In genomic region chr5:151592855-151593408, GRCh38 we compare ENCODE assay signal across 12 cellular contexts. TPM values are rescaled to one million over a fixed set of nuclear protein-coding genes. Genes with fewer than 3 reads are reported as not detected.
A peak's percentile ranks its signal among the peaks of the same experiment; 100 is the strongest.
DNase-seq lines count a peak whose midpoint lies in the region; ATAC-seq and TF ChIP-seq lines count a peak whose summit lies in the region.
"Had no signal": no experiment of that assay in that cellular context is flagged by ENCODE, and none has a peak within 500 bp of the region (broad histone marks: within the 10 kb centered on the region; RNA-seq: fewer than 3 reads in every experiment).

No MANE protein-coding gene starts in this region.

- no peaks in the 10 kb centered on the region for H3F3A ChIP-seq in GM23248 (ENCODE audit: insufficient read depth)

- no peaks in the 10 kb centered on the region for H3K36me3 Mint-ChIP-seq in chondrocyte (ENCODE audit: low read depth)
- H3K36me3 Mint-ChIP-seq: stimulated activated effector memory CD8-positive, alpha-beta T cell treated with anti-CD3 and anti-CD28 coated beads, Interleukin-12 subunit alpha, Interleukin-12 subunit beta, amount 100 ng/mL, for 72 hours had no signal

- H3K27ac Mint-ChIP-seq in chondrocyte (ENCODE audit: unreplicated experiment) = peak overlapping the region; percentile 12
- H3K27ac Mint-ChIP-seq: activated CD8-positive, alpha-beta T cell treated with anti-CD3 and anti-CD28 coated beads for 36 hours; stimulated activated effector memory CD8-positive, alpha-beta T cell treated with anti-CD3 and anti-CD28 coated beads, Interleukin-12 subunit alpha, Interleukin-12 subunit beta, amount 100 ng/mL, for 72 hours had no signal

- peaks cover 63% of the 10 kb centered on the region for H3K4me1 Mint-ChIP-seq in chondrocyte (ENCODE audit: low read depth)
- H3K4me1 Mint-ChIP-seq: stimulated activated effector memory CD8-positive, alpha-beta T cell treated with anti-CD3 and anti-CD28 coated beads, Interleukin-12 subunit alpha, Interleukin-12 subunit beta, amount 100 ng/mL, for 72 hours had no signal

- H2AFZ ChIP-seq in GM23248 = no peak overlapping the region

- H3K36me3 ChIP-seq in GM23248 (ENCODE audit: low read depth) = no peaks in the 10 kb centered on the region

- no peak overlapping the region for H3K4me2 ChIP-seq in GM23248 (ENCODE audit: unreplicated experiment)

- H3K4me1 ChIP-seq in right cardiac atrium (ENCODE audit: control insufficient read depth, insufficient read depth, low read length) (no peaks in the 10 kb centered on the region), GM23248 (ENCODE audit: insufficient read depth) (no peaks in the 10 kb centered on the region)

- intact Hi-C loops in cardiac septum (cut with DNase I) (no loop called here), right cardiac atrium (cut with DNase I) (no loop called here)

- no peak for TF ChIP-seq CTCF in chondrocyte (IDR thresholded peaks at IDR 0.05)

- H3K27ac ChIP-seq in right cardiac atrium (ENCODE audit: low read length) = no peak overlapping the region
- H3K27ac ChIP-seq in GM23248 = no peak overlapping the region

- no peak for ATAC-seq in right cardiac atrium
- ATAC-seq in HG02840 (IDR thresholded peaks at IDR 0.05; ENCODE audit: low FRiP score, unreplicated experiment) = peak; percentile 73
- no peak for ATAC-seq in GM19452 (IDR thresholded peaks at IDR 0.05; ENCODE audit: unreplicated experiment)
- no peak for ATAC-seq in HG03521 (IDR thresholded peaks at IDR 0.05; ENCODE audit: unreplicated experiment)
- ATAC-seq: activated CD8-positive, alpha-beta T cell treated with anti-CD3 and anti-CD28 coated beads for 36 hours; stimulated activated effector memory CD8-positive, alpha-beta T cell treated with anti-CD3 and anti-CD28 coated beads, Interleukin-12 subunit alpha, Interleukin-12 subunit beta, amount 100 ng/mL, for 72 hours had no signal

- no peak overlapping the region for H3K4me3 Mint-ChIP-seq in chondrocyte (ENCODE audit: unreplicated experiment)
- H3K4me3 Mint-ChIP-seq: activated CD8-positive, alpha-beta T cell treated with anti-CD3 and anti-CD28 coated beads for 36 hours; stimulated activated effector memory CD8-positive, alpha-beta T cell treated with anti-CD3 and anti-CD28 coated beads, Interleukin-12 subunit alpha, Interleukin-12 subunit beta, amount 100 ng/mL, for 72 hours had no signal

- no peak overlapping the region for H3K9ac ChIP-seq in GM23248

- H3K79me2 ChIP-seq in GM23248 (ENCODE audit: insufficient read depth) = no peaks in the 10 kb centered on the region

- in situ Hi-C loops in GM23248 (cut with MboI) = no loop called here

- no peaks in the 10 kb centered on the region for H3K27me3 ChIP-seq in right cardiac atrium (ENCODE audit: control insufficient read depth, insufficient read depth)
- no peaks in the 10 kb centered on the region for H3K27me3 ChIP-seq in GM23248 (replicated peaks; ENCODE audit: insufficient read depth)

- 70% methylated on average over 10 of the region's 10 CpGs for WGBS in right cardiac atrium
- WGBS in GM23248 (ENCODE audit: low coverage in 1 of 2, low lambda C conversion rate in 2 of 2, missing lambda C conversion rate in 2 of 2), 2 experiments = 72 to 77% methylated on average over 10 of the region's 10 CpGs

- DNase-seq in cardiac septum (ENCODE audit: low spot score) = peak; percentile 71
- no peak for DNase-seq in right cardiac atrium
- DNase-seq in chondrocyte (ENCODE audit: low spot score) = no peak
- no peak for DNase-seq in SKM-1 (lab: John Stamatoyannopoulos, UW; ENCODE audit: unreplicated experiment)
- DNase-seq in GM23248 = no peak
- DNase-seq: activated CD8-positive, alpha-beta T cell treated with anti-CD3 and anti-CD28 coated beads for 36 hours; anterior cingulate cortex; NCI-H1105 had no signal

- no peaks in the 10 kb centered on the region for H3K27me3 Mint-ChIP-seq in chondrocyte (ENCODE audit: low read depth)
- H3K27me3 Mint-ChIP-seq: activated CD8-positive, alpha-beta T cell treated with anti-CD3 and anti-CD28 coated beads for 36 hours had no signal

- H3K4me3 ChIP-seq in right cardiac atrium (ENCODE audit: low read length) (no peak overlapping the region), GM23248 (no peak overlapping the region)

- H3K9me2 ChIP-seq in GM23248 (ENCODE audit: insufficient read depth) = no peaks in the 10 kb centered on the region

- H3K9me3 ChIP-seq in right cardiac atrium (ENCODE audit: control insufficient read depth, low read length) = no peaks in the 10 kb centered on the region
- no peaks in the 10 kb centered on the region for H3K9me3 ChIP-seq in GM23248 (ENCODE audit: low read depth)

- H3K9me3 Mint-ChIP-seq in chondrocyte (ENCODE audit: low read depth) = no peaks in the 10 kb centered on the region
- H3K9me3 Mint-ChIP-seq: activated CD8-positive, alpha-beta T cell treated with anti-CD3 and anti-CD28 coated beads for 36 hours; stimulated activated effector memory CD8-positive, alpha-beta T cell treated with anti-CD3 and anti-CD28 coated beads, Interleukin-12 subunit alpha, Interleukin-12 subunit beta, amount 100 ng/mL, for 72 hours had no signal

- H4K20me1 ChIP-seq in GM23248 (ENCODE audit: insufficient read depth) = no peaks in the 10 kb centered on the region

RNA-seq across cellular contexts. Expression of gene FAT2, which starts 1.8 kb away (rescaled TPM):
- 0.05 TPM for total RNA-seq in cardiac septum
- under 1 TPM in 1 of 4 donors, not detected in 3; 0.03 TPM for total RNA-seq in right cardiac atrium
- polyA plus RNA-seq in right cardiac atrium = under 0.01 TPM
- 2.2 to 20.9 TPM (median 2.3 TPM) in 3 replicates for total RNA-seq in chondrocyte
- not detected in 2 replicates for total RNA-seq in GM23248 (2014; rRNA removed; shearing (Covaris generic))
- not detected in 2 replicates for polyA plus RNA-seq in GM23248 (2016; fragmentation: Nextera tagmentation; extraction: Ambion mirVana)
- total RNA-seq: activated CD8-positive, alpha-beta T cell treated with anti-CD3 and anti-CD28 coated beads for 36 hours had no signal
